ENCODE assay signal across 1 cellular context in genomic region chr3:57161131-57161538, GRCh38.
TF ChIP-seq lines count a peak whose summit lies in the region.

No MANE protein-coding gene starts in this region.

TF ChIP-seq in endothelial cell of umbilical vein, 7 proteins besides CTCF, POLR2A, EP300 and RAD21:
- no peak for TF ChIP-seq EZH2 (IDR thresholded peaks at IDR 0.05; ENCODE audit: borderline replicate concordance, low read depth, low read length, severe bottlenecking)
TF ChIP-seq in endothelial cell of umbilical vein: peak in this region for 0.
